ENCODE assay signal across 8 cellular contexts in genomic region chr17:42964161-42964932, GRCh38. TPM values are rescaled to one million over a fixed set of nuclear protein-coding genes. Genes with fewer than 3 reads are reported as not detected.
A peak's percentile ranks its signal among the peaks of the same experiment; 100 is the strongest.
DNase-seq lines count a peak whose midpoint lies in the region; ATAC-seq and TF ChIP-seq lines count a peak whose summit lies in the region.

Gene AARSD1, minus strand, starts transcription at chr17:42964454. Its CDS starts 14 bp downstream, at chr17:42964440.

- H3K27ac ChIP-seq in trophoblast cell (ENCODE audit: low read depth, low read length) = peak within 1 kb of the TSS; percentile 13
- peak within 1 kb of the TSS; percentile 74 to 89 (median 83) for H3K27ac ChIP-seq in tibial nerve

- H3K27ac Mint-ChIP-seq in T-cell = peak within 1 kb of the TSS; percentile 88 to 93

- H3K79me1 ChIP-seq in trophoblast cell (ENCODE audit: low read length) = peaks cover 3% of the 10 kb centered on the region

- H3K4me1 Mint-ChIP-seq in T-cell = peaks cover 14 to 19% (median 16%) of the 10 kb centered on the region in 3 donors

- peak within 1 kb of the TSS; percentile 75 for H3K14ac ChIP-seq in trophoblast cell (ENCODE audit: low read length)

- H3K4me1 ChIP-seq in adipocyte (ENCODE audit: control insufficient read depth, insufficient read depth, low read length) = peaks cover 13% of the 10 kb centered on the region
- H3K4me1 ChIP-seq in trophoblast cell (ENCODE audit: control insufficient read depth in 1 of 2, insufficient read depth in 2 of 2, low read length in 2 of 2) = no peaks in the 10 kb centered on the region
- H3K4me1 ChIP-seq in tibial nerve = peaks cover 0 to 14% (median 3%) of the 10 kb centered on the region in 4 donors

- intact Hi-C loops in cardiac septum (cut with DNase I) = loop anchor here (2.0 to 5.0 kb wide), 2 partner anchors 16 to 33 kb away; partner anchors contain the start of genes PTGES3L, RPL27 and RUNDC1

- H2BK120ac ChIP-seq in trophoblast cell (ENCODE audit: insufficient read depth, low read length, poor library complexity) = no peak within 1 kb of the TSS

- peak within 1 kb of the TSS; percentile 86 to 91 (median 90) for H3K4me3 Mint-ChIP-seq in T-cell

- H3K9ac ChIP-seq in adipocyte (ENCODE audit: low read length) = peak within 1 kb of the TSS; percentile 93
- peak within 1 kb of the TSS; percentile 57 for H3K9ac ChIP-seq in trophoblast cell (ENCODE audit: low read length)

- peak; percentile 90 to 98 for TF ChIP-seq EP300 in tibial nerve (IDR thresholded peaks at IDR 0.05)

- CTCF ChIA-PET in T-cell (lab: Charles Lee) = interaction anchor here (0.6 to 1.8 kb wide), 3 partner anchors 34 to 232 kb away, joined by 3 to 11 read pairs (median 7); partner anchors contain the start of gene RPL27 (in 1 of the 2)

- ATAC-seq in HG02763 (IDR thresholded peaks at IDR 0.05; ENCODE audit: unreplicated experiment) (peak; percentile 84), T-cell (replicated peaks in 1 of 4) (peak; percentile 98 to 99 (median 99))

- H4K8ac ChIP-seq in trophoblast cell (ENCODE audit: low read depth, low read length) = peak within 1 kb of the TSS; percentile 40

- H3K18ac ChIP-seq in trophoblast cell (ENCODE audit: low read length) = no peak within 1 kb of the TSS

- peak within 1 kb of the TSS; percentile 71 for H4K91ac ChIP-seq in trophoblast cell (ENCODE audit: low read depth, low read length)

- H3K36me3 Mint-ChIP-seq in T-cell = peaks cover 19% of the 10 kb centered on the region

- H3K4me2 ChIP-seq in trophoblast cell (ENCODE audit: low read length) = peak within 1 kb of the TSS; percentile 71

- H3K23ac ChIP-seq in trophoblast cell (ENCODE audit: low read length) = no peak within 1 kb of the TSS

- H3K4me3 ChIP-seq in adipocyte (ENCODE audit: low read length) (peak within 1 kb of the TSS; percentile 95), trophoblast cell (ENCODE audit: low read depth, low read length) (peak within 1 kb of the TSS; percentile 75), tibial nerve (peak within 1 kb of the TSS; percentile 50 to 83 (median 76))

- H3K27me3 ChIP-seq in adipocyte (replicated peaks; ENCODE audit: control insufficient read depth, insufficient read depth, low read length) (no peaks in the 10 kb centered on the region), trophoblast cell (ENCODE audit: insufficient read depth, low read length) (no peaks in the 10 kb centered on the region), tibial nerve (no peaks in the 10 kb centered on the region)

- no peaks in the 10 kb centered on the region for H3K27me3 Mint-ChIP-seq in T-cell

- H3K4ac ChIP-seq in trophoblast cell (ENCODE audit: low read depth, low read length) = peak within 1 kb of the TSS; percentile 71

- H2BK5ac ChIP-seq in trophoblast cell (ENCODE audit: low read depth, low read length, poor library complexity) = no peak within 1 kb of the TSS

- H3K9me3 Mint-ChIP-seq in T-cell = no peaks in the 10 kb centered on the region

- POLR2A ChIA-PET in T-cell (lab: Charles Lee) = interaction anchor here (0.6 to 0.7 kb wide), 2 partner anchors 48 to 132 kb away, joined by 3 read pairs; no protein-coding TSS in a partner anchor

- H2AFZ ChIP-seq in trophoblast cell (ENCODE audit: insufficient read depth, low read length, poor library complexity) = peak within 1 kb of the TSS; percentile 3

- peak in 1 of 2 donors; percentile 66 for TF ChIP-seq POLR2A in tibial nerve (IDR thresholded peaks at IDR 0.05)

- peak in 1 of 5 experiments; percentile 49 for TF ChIP-seq CTCF in tibial nerve (IDR thresholded peaks at IDR 0.05)

- peaks cover 2% of the 10 kb centered on the region for H3K79me2 ChIP-seq in trophoblast cell (ENCODE audit: control insufficient read depth, insufficient read depth, low read length, poor library complexity)

- H2BK12ac ChIP-seq in trophoblast cell (ENCODE audit: low read length) = no peak within 1 kb of the TSS

- H3K9me3 ChIP-seq in adipocyte (ENCODE audit: control insufficient read depth, low read length) (no peaks in the 10 kb centered on the region), trophoblast cell (ENCODE audit: insufficient read depth, low read depth, low read length) (no peaks in the 10 kb centered on the region), tibial nerve (no peaks in the 10 kb centered on the region)

- peak within 1 kb of the TSS; percentile 60 for H4K12ac ChIP-seq in trophoblast cell (ENCODE audit: low read depth, low read length)

- H3K36me3 ChIP-seq in adipocyte (ENCODE audit: control insufficient read depth, insufficient read depth, low read length, severe bottlenecking) (peaks cover 29% of the 10 kb centered on the region), trophoblast cell (ENCODE audit: control insufficient read depth in 1 of 2, insufficient read depth in 2 of 2, low read length in 2 of 2) (peaks cover 11 to 16% of the 10 kb centered on the region in 2 experiments), tibial nerve (peaks cover 0 to 34% (median 13%) of the 10 kb centered on the region in 3 donors)

- DNase-seq in GM04503 (ENCODE audit: low read depth) (peak; percentile 81), NCI-H1436 treated with DMSO at 0.1 percent for 48 hours (lab: John Stamatoyannopoulos, UW) (peak; percentile 80), T-cell (peak; percentile 70 to 91 (median 87)), adipocyte (ENCODE audit: low read depth) (peak; percentile 96), cardiac septum (ENCODE audit: low spot score) (peak; percentile 95), trophoblast cell (peak; percentile 97 to 99), tibial nerve (ENCODE audit: low spot score in 2 of 2) (peak; percentile 79 to 84)

- no peak within 1 kb of the TSS for H2AK5ac ChIP-seq in trophoblast cell (ENCODE audit: low read length)

- no CpG with 5 or more reads among the region's 43 CpGs for WGBS in trophoblast cell (ENCODE audit: extremely low coverage, insufficient coverage, insufficient read length)
- 3 to 4% methylated on average over 43 of the region's 43 CpGs for WGBS in tibial nerve, 2 donors

RNA-seq across cellular contexts. Expression of gene AARSD1, which starts in this region (rescaled TPM):
- total RNA-seq in T-cell (10 to 100 TPM; 54.1 to 65.2 (median 60.0) TPM), cardiac septum (27.0 TPM), tibial nerve (10 to 100 TPM; 26.0 to 42.0 (median 31.3) TPM)
- 30.9 and 31.5 TPM in 2 replicates for polyA plus RNA-seq in trophoblast cell (2013)

Comparison
In these comparisons a context has a peak if more than half of its experiments do, and no peak if none do; other contexts are left out.
1. Peak in every context shown above with its lines: DNase-seq, ATAC-seq, H3K4me3 ChIP-seq and H3K27ac ChIP-seq.